In the genomic region with DNA sequence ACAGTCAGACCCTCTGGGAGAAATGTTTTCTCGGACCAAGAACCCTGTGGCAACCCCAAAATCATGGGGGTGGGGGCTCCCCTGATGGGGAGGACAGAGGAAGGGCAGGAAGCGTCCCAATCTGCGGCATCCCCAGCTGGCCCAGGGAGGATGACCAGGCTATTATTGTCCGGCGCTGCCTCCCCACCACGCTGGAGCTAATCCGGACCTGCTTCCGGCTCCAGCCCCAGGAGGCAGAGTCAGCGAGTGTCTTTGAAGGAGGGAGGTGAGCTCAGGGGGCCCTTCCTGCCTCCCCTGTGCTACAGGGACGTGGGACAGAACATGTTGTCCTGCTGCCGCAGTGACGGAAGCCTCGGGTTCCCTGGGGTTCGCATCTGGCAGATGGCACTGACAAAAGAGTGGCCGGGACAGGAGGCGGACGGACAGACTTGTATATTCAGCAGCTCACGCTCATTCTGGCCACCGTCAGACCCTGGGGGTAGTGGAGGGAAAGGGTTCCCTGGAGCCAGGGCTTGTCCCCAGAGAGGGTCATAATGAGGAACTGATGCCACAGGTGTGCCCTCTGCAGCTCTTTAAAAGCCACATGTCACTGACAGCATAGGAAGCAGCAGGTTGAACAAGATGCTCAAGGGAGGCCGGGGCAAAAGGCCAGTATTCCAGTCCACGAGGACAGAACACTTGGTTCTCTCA, we compare ENCODE assay signal across 12 cellular contexts. TPM values are rescaled to one million over a fixed set of nuclear protein-coding genes. Genes with fewer than 3 reads are reported as not detected.
DNase-seq lines count a peak whose midpoint lies in the region; ATAC-seq and TF ChIP-seq lines count a peak whose summit lies in the region.
"Had no signal": no experiment of that assay in that cellular context is flagged by ENCODE, and none has a peak within 500 bp of the region (broad histone marks: within the 10 kb centered on the region; RNA-seq: fewer than 3 reads in every experiment).

No MANE protein-coding gene starts in this region.

- H3K27ac ChIP-seq in HEK293 (ENCODE audit: extremely low read depth, low read depth, low read length) (no peak overlapping the region), lung (ENCODE audit: low read depth in 1 of 2, low read length in 1 of 2) (peak overlapping the region; percentile 57 to 71), suprapubic skin (peak overlapping the region; percentile 66)

- H3K27me3 ChIP-seq in lung (ENCODE audit: control insufficient read depth, insufficient read depth), result no peaks in the 10 kb centered on the region
- H3K27me3 ChIP-seq in suprapubic skin, result no peaks in the 10 kb centered on the region

- WGBS in lung, 2 donors, result 63 to 80% methylated on average over 21 of the region's 21 CpGs
- WGBS in suprapubic skin, result 67% methylated on average over 19 of the region's 21 CpGs

- TF ChIP-seq CTCF in HEK293 (tag by site-specific recombination; IDR thresholded peaks at IDR 0.05), result no peak
- no peak for TF ChIP-seq CTCF in lung (IDR thresholded peaks at IDR 0.05; ENCODE audit: control extremely low read depth, extremely low read depth)
- no peak for TF ChIP-seq CTCF in suprapubic skin (IDR thresholded peaks at IDR 0.05)

- POLR2A ChIA-PET in HEK293 (lab: Yijun Ruan, JAX), result no interaction called here

- CTCF ChIA-PET in HEK293 (lab: Yijun Ruan, JAX), result interaction anchor here (0.6 to 13.0 kb wide), 6 partner anchors 55 to 805 kb away, joined by 3 to 315 read pairs (median 6); a partner anchor contains a TSS

- no peaks in the 10 kb centered on the region for H3K4me1 ChIP-seq in HEK293 (ENCODE audit: control insufficient read depth, insufficient read depth, low read length)
- no peaks in the 10 kb centered on the region for H3K4me1 ChIP-seq in lung (ENCODE audit: control insufficient read depth in 2 of 2, insufficient read depth in 2 of 2, low read length in 2 of 2)
- H3K4me1 ChIP-seq in suprapubic skin, result peaks cover 8% of the 10 kb centered on the region

- H3K9me3 ChIP-seq in HEK293 (ENCODE audit: control insufficient read depth, insufficient read depth, low read depth, low read length) (no peaks in the 10 kb centered on the region), lung (ENCODE audit: control insufficient read depth in 2 of 2, insufficient read depth in 1 of 2, low read length in 1 of 2) (no peaks in the 10 kb centered on the region), suprapubic skin (no peaks in the 10 kb centered on the region)

- ATAC-seq in lung (ENCODE audit: insufficient read depth, low FRiP score) (no peak), GM18519 (IDR thresholded peaks at IDR 0.05; ENCODE audit: low FRiP score, unreplicated experiment) (no peak)

- TF ChIP-seq EP300 in suprapubic skin (IDR thresholded peaks at IDR 0.05), result no peak

- peak; percentile 37 for DNase-seq in dermis blood vessel endothelial cell
- DNase-seq in lung (ENCODE audit: low spot score), result no peak
- DNase-seq in suprapubic skin (ENCODE audit: low spot score in 2 of 2), result peak; percentile 54 to 87
- DNase-seq in SHP77 (lab: John Stamatoyannopoulos, UW), result no peak
- no peak for DNase-seq in DMS53 treated with DMSO at 0.1 percent for 48 hours (lab: John Stamatoyannopoulos, UW; ENCODE audit: unreplicated experiment)
- DNase-seq in pons (ENCODE audit: low spot score), result no peak
- DNase-seq: activated CD4-positive, alpha-beta T cell treated with anti-CD3 and anti-CD28 coated beads, Interleukin-2, amount 50 U/mL, for 1 hour; CD8-positive, alpha-beta memory T cell; NCI-H1048; NCI-H748 treated with DMSO at 0.1 percent for 48 hours had no signal

- no peak overlapping the region for H3K4me3 ChIP-seq in HEK293 (ENCODE audit: low read depth, low read length)
- H3K4me3 ChIP-seq in lung, result no peak overlapping the region
- no peak overlapping the region for H3K4me3 ChIP-seq in suprapubic skin

- no peak for TF ChIP-seq POLR2A in suprapubic skin (IDR thresholded peaks at IDR 0.05)

- no peaks in the 10 kb centered on the region for H3K36me3 ChIP-seq in HEK293 (ENCODE audit: control insufficient read depth in 2 of 2, insufficient read depth in 1 of 2, low read length in 2 of 2)
- H3K36me3 ChIP-seq in lung (ENCODE audit: control insufficient read depth in 2 of 2, insufficient read depth in 2 of 2, low read length in 2 of 2), result no peaks in the 10 kb centered on the region
- H3K36me3 ChIP-seq in suprapubic skin, result no peaks in the 10 kb centered on the region

TF ChIP-seq in HEK293, 187 proteins besides CTCF, POLR2A, EP300 and RAD21:
- peak; percentile 31; the same call in 1 of the 2 replicates for TF ChIP-seq SCRT2 (tag by site-specific recombination; IDR thresholded peaks at IDR 0.05)
- TF ChIP-seq WT1 (tag by site-specific recombination; IDR thresholded peaks at IDR 0.05), result no peak

RNA-seq across cellular contexts. Expression of a gene that starts 54.3 kb away (rescaled TPM):
- total RNA-seq in dermis blood vessel endothelial cell, result 13.8 and 16.3 TPM in 2 replicates
- 10 to 100 TPM; 52.0 to 56.2 TPM for total RNA-seq in lung
- polyA plus RNA-seq in lung, result 10 to 100 TPM; 18.6 to 52.2 TPM
- total RNA-seq in suprapubic skin, result 10 to 100 TPM; 60.0 to 86.8 (median 81.5) TPM

Comparison
In these comparisons a context has a peak if more than half of its experiments do, and no peak if none do; other contexts are left out.
1. DNase-seq: peak in dermis blood vessel endothelial cell (single experiment) and suprapubic skin (2 of 2); none in lung (single experiment), SHP77 (0 of 2), DMS53 treated with DMSO at 0.1 percent for 48 hours (single experiment) and pons (single experiment).